Comparison of ENCODE assay signal across 20 cellular contexts in the genomic region with DNA sequence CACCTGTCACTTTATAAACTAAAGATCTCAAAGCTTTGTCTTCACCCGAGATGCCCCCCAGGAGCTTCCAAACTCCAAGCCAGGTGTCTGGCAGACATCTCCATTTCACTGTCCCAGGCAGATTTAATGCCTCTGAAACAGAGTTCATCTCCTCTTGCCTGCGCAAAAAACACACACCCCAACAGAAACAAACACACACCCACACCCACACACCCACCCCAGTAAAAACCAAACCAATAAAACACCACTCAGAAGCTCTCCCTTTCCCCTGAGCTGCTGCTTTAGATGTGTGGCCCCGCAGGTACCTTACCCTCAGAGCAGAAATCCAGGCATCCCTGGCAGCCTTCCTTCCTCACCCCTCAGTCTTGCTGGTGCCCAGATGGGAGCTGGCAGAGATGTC. TPM values are rescaled to one million over a fixed set of nuclear protein-coding genes. Genes with fewer than 3 reads are reported as not detected.
DNase-seq lines count a peak whose midpoint lies in the region; ATAC-seq and TF ChIP-seq lines count a peak whose summit lies in the region.
"Had no signal": no experiment of that assay in that cellular context is flagged by ENCODE, and none has a peak within 500 bp of the region (broad histone marks: within the 10 kb centered on the region; RNA-seq: fewer than 3 reads in every experiment).

No MANE protein-coding gene starts in this region.

- peaks cover 31 to 63% (median 36%) of the 10 kb centered on the region in 4 donors for H3K4me1 Mint-ChIP-seq in CD4-positive, alpha-beta memory T cell
- H3K4me1 Mint-ChIP-seq in activated naive CD8-positive, alpha-beta T cell (ENCODE audit: low read depth), result peaks cover 42% of the 10 kb centered on the region
- H3K4me1 Mint-ChIP-seq in naive thymus-derived CD8-positive, alpha-beta T cell, result peaks cover 24 to 58% (median 52%) of the 10 kb centered on the region in 4 donors
- peaks cover 10% of the 10 kb centered on the region for H3K4me1 Mint-ChIP-seq in MCF 10A (ENCODE audit: insufficient read depth, unreplicated experiment)

- H3K4me1 ChIP-seq in CD4-positive, alpha-beta memory T cell (ENCODE audit: insufficient read depth, low read length), result peaks cover 5% of the 10 kb centered on the region
- peaks cover 31 to 68% (median 59%) of the 10 kb centered on the region in 4 donors for H3K4me1 ChIP-seq in upper lobe of left lung

- no peak overlapping the region for H3K4me3 Mint-ChIP-seq in CD4-positive, alpha-beta memory T cell
- no peak overlapping the region for H3K4me3 Mint-ChIP-seq in activated naive CD8-positive, alpha-beta T cell
- H3K4me3 Mint-ChIP-seq in naive thymus-derived CD8-positive, alpha-beta T cell, result peak overlapping the region in 1 of 10 donors; percentile 26
- H3K4me3 Mint-ChIP-seq in MCF 10A (ENCODE audit: unreplicated experiment), result no peak overlapping the region

- peak overlapping the region in 4 of 7 donors; percentile 52 to 82 (median 59) for H3K27ac Mint-ChIP-seq in CD4-positive, alpha-beta memory T cell
- H3K27ac Mint-ChIP-seq in activated naive CD8-positive, alpha-beta T cell, result peak overlapping the region; percentile 46
- peak overlapping the region in 7 of 10 donors; percentile 2 to 90 (median 71) for H3K27ac Mint-ChIP-seq in naive thymus-derived CD8-positive, alpha-beta T cell
- no peak overlapping the region for H3K27ac Mint-ChIP-seq in MCF 10A (ENCODE audit: low read depth, unreplicated experiment)
- H3K27ac Mint-ChIP-seq: activated T-helper 2 cell treated with anti-CD3 and anti-CD28 coated beads, Interferon-gamma antibody, Interleukin-2, Interleukin-4, amounts not matched to agents 10 μg/mL and 5 μg/mL and 100 μg/mL, durations not matched to agents 14 hours and 24 hours and 36 hours had no signal

- no peak for TF ChIP-seq EP300 in upper lobe of left lung (IDR thresholded peaks at IDR 0.05)

- H3K9me3 Mint-ChIP-seq in CD4-positive, alpha-beta memory T cell, result no peaks in the 10 kb centered on the region
- no peaks in the 10 kb centered on the region for H3K9me3 Mint-ChIP-seq in activated naive CD8-positive, alpha-beta T cell (ENCODE audit: low read depth)
- H3K9me3 Mint-ChIP-seq in naive thymus-derived CD8-positive, alpha-beta T cell, result no peaks in the 10 kb centered on the region
- H3K9me3 Mint-ChIP-seq in MCF 10A (ENCODE audit: unreplicated experiment), result no peaks in the 10 kb centered on the region
- H3K9me3 Mint-ChIP-seq: activated T-helper 2 cell treated with anti-CD3 and anti-CD28 coated beads, Interferon-gamma antibody, Interleukin-2, Interleukin-4, amounts not matched to agents 10 μg/mL and 5 μg/mL and 100 μg/mL, durations not matched to agents 14 hours and 24 hours and 36 hours had no signal

- DNase-seq in CD4-positive, alpha-beta memory T cell, result no peak
- DNase-seq in G401 (ENCODE audit: low spot score) (peak; percentile 54), SW480 (ENCODE audit: low spot score) (no peak), MCF 10A (ENCODE audit: unreplicated experiment) (no peak), upper lobe of left lung (no peak)
- no peak for DNase-seq in naive thymus-derived CD8-positive, alpha-beta T cell
- DNase-seq: activated CD4-positive, alpha-beta T cell treated with anti-CD3 and anti-CD28 coated beads, Interleukin-2, amount 50 U/mL, for 1 hour; AML-193; GM23248; KBM-7; NCI-H1048; NCI-H526 treated with DMSO at 0.1 percent for 48 hours; Peyer's patch; spleen had no signal

- in situ Hi-C loops in G401 (cut with HindIII; ENCODE audit: low sequenced_read_pairs), result no loop called here

- POLR2A ChIA-PET in CD4-positive, alpha-beta memory T cell (lab: Charles Lee; ENCODE audit: partially characterized antibody), result no interaction called here
- POLR2A ChIA-PET in naive thymus-derived CD8-positive, alpha-beta T cell (lab: Charles Lee), result interaction anchor here (1.6 kb wide), 1 partner anchor 8 kb away, joined by 3 read pairs; no protein-coding TSS in a partner anchor
- POLR2A ChIA-PET in MCF 10A (lab: Yijun Ruan, JAX), result no interaction called here

- no peak for TF ChIP-seq POLR2A in upper lobe of left lung (IDR thresholded peaks at IDR 0.05)

- H3K27ac ChIP-seq in CD4-positive, alpha-beta memory T cell (ENCODE audit: low read depth, low read length), result no peak overlapping the region
- H3K27ac ChIP-seq in upper lobe of left lung, result peak overlapping the region in 2 of 4 donors; percentile 42 to 98
- H3K27ac ChIP-seq: ascending aorta, GM23248, Peyer's patch, SK-N-MC had no signal

- H3K27me3 ChIP-seq in CD4-positive, alpha-beta memory T cell (ENCODE audit: insufficient read depth, low read length), result no peaks in the 10 kb centered on the region
- H3K27me3 ChIP-seq in upper lobe of left lung, result no peaks in the 10 kb centered on the region
- H3K27me3 ChIP-seq: ascending aorta, Peyer's patch, spleen, tibial nerve had no signal

- ATAC-seq in naive thymus-derived CD8-positive, alpha-beta T cell, result no peak
- ATAC-seq in upper lobe of left lung (ENCODE audit: low FRiP score in 2 of 2), result no peak
- no peak for ATAC-seq in HG03342 (IDR thresholded peaks at IDR 0.05; ENCODE audit: unreplicated experiment)

- no peaks in the 10 kb centered on the region for H3K36me3 ChIP-seq in CD4-positive, alpha-beta memory T cell (ENCODE audit: insufficient read depth, low read length)
- peaks cover 4 to 49% (median 8%) of the 10 kb centered on the region in 4 donors for H3K36me3 ChIP-seq in upper lobe of left lung

- no peaks in the 10 kb centered on the region for H3K9me3 ChIP-seq in CD4-positive, alpha-beta memory T cell (ENCODE audit: control insufficient read depth in 1 of 2, low read length in 2 of 2)
- no peaks in the 10 kb centered on the region for H3K9me3 ChIP-seq in upper lobe of left lung
- H3K9me3 ChIP-seq: ascending aorta, Peyer's patch, spleen, tibial nerve had no signal

- CTCF ChIA-PET in CD4-positive, alpha-beta memory T cell (lab: Charles Lee; ENCODE audit: partially characterized antibody), result no interaction called here
- CTCF ChIA-PET in MCF 10A (lab: Yijun Ruan, JAX), result no interaction called here

- H3K36me3 Mint-ChIP-seq in CD4-positive, alpha-beta memory T cell, result peaks cover 17 to 29% of the 10 kb centered on the region in 2 donors
- H3K36me3 Mint-ChIP-seq in activated naive CD8-positive, alpha-beta T cell, result peaks cover 8% of the 10 kb centered on the region
- H3K36me3 Mint-ChIP-seq in naive thymus-derived CD8-positive, alpha-beta T cell, result peaks cover 4 to 42% (median 9%) of the 10 kb centered on the region in 3 donors
- H3K36me3 Mint-ChIP-seq in MCF 10A (ENCODE audit: insufficient read depth, unreplicated experiment), result peaks cover 6% of the 10 kb centered on the region

- TF ChIP-seq CTCF in MCF 10A (IDR thresholded peaks at IDR 0.05; ENCODE audit: unreplicated experiment) (no peak), upper lobe of left lung (IDR thresholded peaks at IDR 0.05) (no peak)

- intact Hi-C loops in CD4-positive, alpha-beta memory T cell (cut with micrococcal nuclease), result no loop called here
- intact Hi-C loops in MCF 10A (cut with micrococcal nuclease), result no loop called here

- no peaks in the 10 kb centered on the region for H3K27me3 Mint-ChIP-seq in CD4-positive, alpha-beta memory T cell
- H3K27me3 Mint-ChIP-seq in activated naive CD8-positive, alpha-beta T cell, result no peaks in the 10 kb centered on the region
- no peaks in the 10 kb centered on the region for H3K27me3 Mint-ChIP-seq in naive thymus-derived CD8-positive, alpha-beta T cell
- no peaks in the 10 kb centered on the region for H3K27me3 Mint-ChIP-seq in MCF 10A (ENCODE audit: insufficient read depth, unreplicated experiment)

- no TSS peak for BruUV-seq in MCF 10A (replicated peaks; lab: Mats Ljungman, UMichigan)

- 78 to 83% methylated on average over 3 of the region's 3 CpGs for WGBS in upper lobe of left lung, 2 donors

- no peak overlapping the region for H3K4me3 ChIP-seq in CD4-positive, alpha-beta memory T cell (ENCODE audit: low read length in 2 of 2)
- H3K4me3 ChIP-seq in upper lobe of left lung, result no peak overlapping the region
- H3K4me3 ChIP-seq: ascending aorta, GM23248, Peyer's patch, SK-N-MC, spleen, tibial nerve had no signal

RNA-seq across cellular contexts. Expression of a gene that starts 14.4 kb away (rescaled TPM):
- 10 to 100 TPM; 35.0 to 35.5 TPM for total RNA-seq in CD4-positive, alpha-beta memory T cell
- polyA plus RNA-seq in CD4-positive, alpha-beta memory T cell, result 10 to 100 TPM in 1 of 2 donors, 1 to 10 TPM in 1; 8.9 to 16.8 TPM
- 48.1 and 58.3 TPM in 2 replicates for total RNA-seq in G401 (2014; rRNA removed; shearing (Covaris generic))
- total RNA-seq in naive thymus-derived CD8-positive, alpha-beta T cell, result 10 to 100 TPM; 26.5 to 32.9 TPM
- 1 to 10 TPM; 7.7 to 9.5 (median 8.9) TPM for polyA plus RNA-seq in naive thymus-derived CD8-positive, alpha-beta T cell
- total RNA-seq in MCF 10A (2022) (25.8 and 31.4 TPM in 2 replicates), upper lobe of left lung (100 to 1,000 TPM; 100 to 291 (median 145) TPM)
